ENCODE assay signal across 23 cellular contexts in the genomic region with DNA sequence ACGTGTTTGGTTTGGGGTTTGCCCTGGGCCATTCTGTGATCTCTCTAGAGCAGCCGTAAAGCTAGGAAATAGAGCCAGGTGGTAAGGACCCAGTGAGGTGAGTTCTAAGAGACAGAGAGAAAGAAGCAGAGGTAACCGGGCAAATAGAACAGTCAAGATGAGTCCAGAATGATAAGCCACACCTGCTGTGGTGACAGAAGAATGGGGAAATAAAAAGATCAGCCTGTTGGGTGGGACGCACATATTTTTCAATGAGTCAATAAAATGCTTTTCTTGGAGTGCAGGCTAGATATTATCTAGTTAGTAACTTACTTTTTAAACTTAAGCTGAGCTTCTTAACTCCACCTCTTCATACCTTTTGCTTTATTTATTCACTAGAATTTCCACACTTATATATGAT.
"Had no signal": no experiment of that assay in that cellular context is flagged by ENCODE, and none has a peak within 500 bp of the region (broad histone marks: within the 10 kb centered on the region; RNA-seq: fewer than 3 reads in every experiment).

No MANE protein-coding gene starts in this region.

- H3K27ac ChIP-seq: dorsolateral prefrontal cortex, esophagus muscularis mucosa, gastroesophageal sphincter, neutrophil, right atrium auricular region, sigmoid colon, suprapubic skin, thyroid gland, upper lobe of right lung, vagina had no signal

- H3K4me3 ChIP-seq: dorsolateral prefrontal cortex, esophagus muscularis mucosa, gastroesophageal sphincter, right atrium auricular region, sigmoid colon, suprapubic skin, thyroid gland, upper lobe of right lung, vagina had no signal

- FAIRE-seq: kidney, small intestine had no signal

- H3K27ac Mint-ChIP-seq: immature natural killer cell; stimulated activated effector memory CD8-positive, alpha-beta T cell treated with anti-CD3 and anti-CD28 coated beads, Interleukin-12 subunit alpha, Interleukin-12 subunit beta, amount 100 ng/mL, for 72 hours had no signal

- H3K4me3 Mint-ChIP-seq: immature natural killer cell; naive thymus-derived CD8-positive, alpha-beta T cell; stimulated activated effector memory CD8-positive, alpha-beta T cell treated with anti-CD3 and anti-CD28 coated beads, Interleukin-12 subunit alpha, Interleukin-12 subunit beta, amount 100 ng/mL, for 72 hours had no signal

- H3K36me3 ChIP-seq: esophagus muscularis mucosa, gastroesophageal sphincter, neutrophil, right atrium auricular region, sigmoid colon, suprapubic skin, thyroid gland, upper lobe of right lung, vagina had no signal

- ATAC-seq: gastroesophageal sphincter; naive thymus-derived CD8-positive, alpha-beta T cell; stimulated activated effector memory CD8-positive, alpha-beta T cell treated with anti-CD3 and anti-CD28 coated beads, Interleukin-12 subunit alpha, Interleukin-12 subunit beta, amount 100 ng/mL, for 72 hours; stimulated activated naive CD8-positive, alpha-beta T cell treated with anti-CD3 and anti-CD28 coated beads, Interleukin-15, Interleukin-2, amounts not matched to agents 100 U/mL and 50 U/mL, for 24 hours; upper lobe of right lung had no signal

- H3K27me3 ChIP-seq: esophagus muscularis mucosa, gastroesophageal sphincter, neutrophil, right atrium auricular region, sigmoid colon, suprapubic skin, thyroid gland, upper lobe of right lung, vagina had no signal

- H3K27me3 Mint-ChIP-seq: naive thymus-derived CD8-positive, alpha-beta T cell had no signal

- H3K36me3 Mint-ChIP-seq: immature natural killer cell; naive thymus-derived CD8-positive, alpha-beta T cell had no signal

- H3K9me3 ChIP-seq: esophagus muscularis mucosa, gastroesophageal sphincter, neutrophil, right atrium auricular region, sigmoid colon, suprapubic skin, thyroid gland, upper lobe of right lung, vagina had no signal

- H3K4me1 ChIP-seq: esophagus muscularis mucosa, gastroesophageal sphincter, right atrium auricular region, sigmoid colon, suprapubic skin, thyroid gland, vagina had no signal

- DNase-seq: cortex of kidney; dorsolateral prefrontal cortex; effector CD8-positive, alpha-beta T cell; glutamatergic neuron; immature natural killer cell; kidney; naive thymus-derived CD8-positive, alpha-beta T cell; posterior cingulate gyrus; sigmoid colon; small intestine; stimulated activated CD4-positive, alpha-beta T cell treated with anti-CD3 and anti-CD28 coated beads, Interleukin-12 subunit alpha, Interleukin-12 subunit beta, amount 100 ng/mL, for 4 hours; stimulated activated CD4-positive, alpha-beta T cell treated with anti-CD3 and anti-CD28 coated beads, Interleukin-4, amount 100 ng/mL, for 1 hour; stimulated activated CD8-positive, alpha-beta memory T cell treated with anti-CD3 and anti-CD28 coated beads, Interleukin-4, amount 100 ng/mL, for 48 hours; stimulated activated naive CD8-positive, alpha-beta T cell treated with anti-CD3 and anti-CD28 coated beads, Interleukin-15, Interleukin-2, amounts not matched to agents 100 U/mL and 50 U/mL, for 24 hours; thyroid gland; upper lobe of right lung had no signal

- H3K9me3 Mint-ChIP-seq: immature natural killer cell; stimulated activated effector memory CD8-positive, alpha-beta T cell treated with anti-CD3 and anti-CD28 coated beads, Interleukin-12 subunit alpha, Interleukin-12 subunit beta, amount 100 ng/mL, for 72 hours had no signal
